ENCODE assay signal across 23 cellular contexts in the genomic region with DNA sequence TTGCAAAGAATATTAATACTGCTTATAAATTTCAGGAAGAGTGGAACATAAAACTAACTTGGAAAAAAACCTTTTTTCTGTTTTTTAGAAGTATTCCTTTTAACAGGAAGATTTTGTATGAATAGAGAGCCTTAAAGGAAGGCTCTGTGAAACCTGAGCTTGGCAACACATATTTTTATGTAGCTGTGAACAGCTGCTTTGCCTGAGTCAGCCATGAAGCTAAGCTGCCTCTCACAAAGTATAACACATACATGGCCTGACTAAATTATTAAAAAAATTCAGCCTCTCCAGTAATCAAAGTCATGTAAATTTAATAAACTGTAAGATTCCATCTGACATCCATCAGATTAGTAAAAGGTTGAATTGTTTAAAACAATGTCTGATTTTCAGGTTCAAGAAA.
"Had no signal": no experiment of that assay in that cellular context is flagged by ENCODE, and none has a peak within 500 bp of the region (broad histone marks: within the 10 kb centered on the region; RNA-seq: fewer than 3 reads in every experiment).

No MANE protein-coding gene starts in this region.

- ATAC-seq: left colon; left lung; lower lobe of right lung; naive thymus-derived CD4-positive, alpha-beta T cell; natural killer cell treated with Interleukin-12 subunit alpha and Interleukin-12 subunit beta and Interleukin-15 and Interleukin-18, amount 100 ng/mL, for 72 hours; pancreas; right cardiac atrium; sciatic nerve; stimulated activated effector memory CD8-positive, alpha-beta T cell treated with anti-CD3 and anti-CD28 coated beads, Interleukin-12 subunit alpha, Interleukin-12 subunit beta, amount 100 ng/mL, for 72 hours had no signal

- H3K9me3 ChIP-seq: left lung, lower lobe of right lung, pancreas, prostate gland, spleen, tibial nerve, vagina had no signal

- H3K27me3 ChIP-seq: left lung, pancreas, spleen, tibial nerve, vagina had no signal

- H3K36me3 ChIP-seq: left lung, lower lobe of right lung, pancreas, prostate gland, spleen, tibial nerve, vagina had no signal

- H3K4me3 ChIP-seq: left lung, lower lobe of right lung, pancreas, prostate gland, spleen, tibial nerve, vagina had no signal

- H3K27ac ChIP-seq: left lung, lower lobe of right lung, pancreas, prostate gland, spleen, tibial nerve, vagina had no signal

- H3K4me1 ChIP-seq: left lung, lower lobe of right lung, pancreas, prostate gland, spleen, tibial nerve, vagina had no signal

- DNase-seq: hippocampal formation; kidney; left colon; left lung; lower lobe of right lung; mammary epithelial cell; mesenchymal stem cell; naive thymus-derived CD4-positive, alpha-beta T cell; nucleus accumbens; pancreas; posterior cingulate gyrus; retina; right cardiac atrium; small intestine; spleen; stimulated activated CD4-positive, alpha-beta T cell treated with anti-CD3 and anti-CD28 coated beads, Interleukin-4, amount 100 ng/mL, for 24 hours; stimulated activated naive CD4-positive, alpha-beta T cell had no signal
